Comparison of ENCODE assay signal across 16 cellular contexts in the genomic region with DNA sequence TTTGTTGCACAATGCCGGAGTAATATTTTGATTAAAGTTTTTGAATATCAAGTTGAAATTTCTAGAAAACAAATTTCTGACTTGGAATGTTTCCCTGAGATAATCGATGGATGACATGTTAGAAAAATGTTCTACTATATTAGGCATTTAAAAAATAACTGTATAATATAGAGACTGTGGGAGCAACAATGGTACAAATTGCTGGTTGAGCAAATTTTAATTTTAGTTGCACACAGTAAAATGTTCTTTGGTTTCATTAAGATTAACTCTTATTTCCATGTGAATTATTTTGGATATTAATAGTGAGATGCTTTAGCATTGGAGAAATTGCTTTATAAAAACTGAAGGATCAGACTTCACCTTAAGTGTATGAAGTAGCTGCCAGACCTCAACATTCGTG. TPM values are rescaled to one million over a fixed set of nuclear protein-coding genes. Genes with fewer than 3 reads are reported as not detected.
DNase-seq lines count a peak whose midpoint lies in the region; ATAC-seq, FAIRE-seq and TF ChIP-seq lines count a peak whose summit lies in the region.
"Had no signal": no experiment of that assay in that cellular context is flagged by ENCODE, and none has a peak within 500 bp of the region (broad histone marks: within the 10 kb centered on the region; RNA-seq: fewer than 3 reads in every experiment).

No MANE protein-coding gene starts in this region.

- CTCF ChIA-PET in HepG2 (lab: Yijun Ruan, JAX; ENCODE audit: low intra/inter-chr PET ratio, low total read pairs) = no interaction called here
- CTCF ChIA-PET in GM12878 (lab: Yijun Ruan, JAX) = interaction anchor here (0.7 to 2.9 kb wide), 10 partner anchors 8 to 96 kb away, joined by 3 to 10 read pairs (median 4); no protein-coding TSS in a partner anchor

- TF ChIP-seq RAD21 in HepG2 (CRISPR knock-in tag; IDR thresholded peaks at IDR 0.05) (no peak), GM12878 (IDR thresholded peaks at IDR 0.05; ENCODE audit: insufficient read depth, low read depth, low read length) (no peak)

- no TSS peak for BruUV-seq in HepG2 (replicated peaks; lab: Mats Ljungman, UMichigan)
- no TSS peak for BruUV-seq in GM12878 (replicated peaks; lab: Mats Ljungman, UMichigan)

- H3K9ac ChIP-seq in HepG2 (ENCODE audit: insufficient read depth, low read depth, low read length) = peak overlapping the region; percentile 1; the same call in 1 of the 2 replicates
- H3K9ac ChIP-seq in Loucy (ENCODE audit: low read depth, low read length, poor library complexity, severe bottlenecking) = no peak overlapping the region
- H3K9ac ChIP-seq in GM12878 (ENCODE audit: control insufficient read depth, insufficient read depth, low read length) = no peak overlapping the region
- H3K9ac ChIP-seq: BLaER1, SK-N-SH had no signal

- H3K4me1 ChIP-seq in HepG2 (ENCODE audit: insufficient read depth, low read length) (peaks cover 97% of the 10 kb centered on the region), right lobe of liver (peaks cover 0 to 64% (median 21%) of the 10 kb centered on the region in 4 donors), Loucy (ENCODE audit: insufficient read depth, low read length, poor library complexity, severe bottlenecking) (peaks cover 64% of the 10 kb centered on the region), GM12878 (ENCODE audit: control insufficient read depth, insufficient read depth, low read length) (peaks cover 45% of the 10 kb centered on the region)

- H3K27me3 ChIP-seq in HepG2 (ENCODE audit: control insufficient read depth in 1 of 2, insufficient read depth in 2 of 2, low read length in 2 of 2) = no peaks in the 10 kb centered on the region
- H3K27me3 ChIP-seq in right lobe of liver = no peaks in the 10 kb centered on the region
- H3K27me3 ChIP-seq in Loucy (ENCODE audit: insufficient read depth, low read length, poor library complexity, severe bottlenecking) = no peaks in the 10 kb centered on the region
- no peaks in the 10 kb centered on the region for H3K27me3 ChIP-seq in GM12878 (replicated peaks in 1 of 2; ENCODE audit: control insufficient read depth in 2 of 2, insufficient read depth in 2 of 2, low read length in 1 of 2)
- H3K27me3 ChIP-seq: BLaER1 had no signal

- no peak for TF ChIP-seq EP300 in HepG2 (IDR thresholded peaks at IDR 0.05; ENCODE audit: low read depth in 2 of 2, low read length in 2 of 2)
- TF ChIP-seq EP300 in HepG2 (CRISPR knock-in tag; IDR thresholded peaks at IDR 0.05; ENCODE audit: borderline replicate concordance) = no peak
- no peak for TF ChIP-seq EP300 in GM12878 (IDR thresholded peaks at IDR 0.05; ENCODE audit: borderline replicate concordance in 1 of 2, control insufficient read depth in 1 of 2, low read depth in 2 of 2, low read length in 2 of 2)

- H3K9me3 ChIP-seq in HepG2 (ENCODE audit: low read length) (no peaks in the 10 kb centered on the region), right lobe of liver (no peaks in the 10 kb centered on the region), Loucy (ENCODE audit: insufficient read depth, low read depth, low read length) (no peaks in the 10 kb centered on the region), GM12878 (replicated peaks; ENCODE audit: control insufficient read depth, insufficient read depth, low read length) (no peaks in the 10 kb centered on the region)
- H3K9me3 ChIP-seq: BLaER1, SK-N-SH had no signal

- in situ Hi-C loops in HepG2 (cut with HindIII; ENCODE audit: extremely low pct_ligation_motif_present, low pct_unique_long_range_greater_than_20kb) = no loop called here
- in situ Hi-C loops in GM12878 (cut with MboI) = no loop called here

- DNase-seq in HepG2 (ENCODE audit: low spot score) (no peak), right lobe of liver (no peak), GM12878 (ENCODE audit: low read depth, low spot score) (no peak), NCI-H526 treated with DMSO at 0.1 percent for 48 hours (lab: John Stamatoyannopoulos, UW) (no peak)
- no peak for DNase-seq in activated CD4-positive, alpha-beta T cell treated with anti-CD3 and anti-CD28 coated beads, Interleukin-2, amount 50 U/mL, for 48 hours
- DNase-seq: DMS 273 treated with DMSO at 0.1 percent for 48 hours, DND-41, H7, NCI-H1694 treated with DMSO at 0.1 percent for 48 hours, NCI-H748 treated with DMSO at 0.1 percent for 48 hours, RPMI8226, SHP77 treated with DMSO at 0.1 percent for 48 hours, SK-N-SH had no signal

- no peak for FAIRE-seq in HepG2 (lab: Jason Lieb, UNC)
- no peak for FAIRE-seq in GM12878 (lab: Jason Lieb, UNC)

- no peak for TF ChIP-seq CTCF in HepG2 (CRISPR knock-in tag; IDR thresholded peaks at IDR 0.05)
- no peak for TF ChIP-seq CTCF in right lobe of liver (IDR thresholded peaks at IDR 0.05)
- TF ChIP-seq CTCF in Loucy (conservative IDR thresholded peaks at IDR 0.05; ENCODE audit: low read length) = no peak
- no peak for TF ChIP-seq CTCF in GM12878 (IDR thresholded peaks at IDR 0.05 in 2 of 3, conservative IDR thresholded peaks at IDR 0.05 in 1 of 3; ENCODE audit: control insufficient read depth in 2 of 3, extremely low read depth in 1 of 3, insufficient read depth in 1 of 3, low read depth in 3 of 3, low read length in 3 of 3)

- H4K20me1 ChIP-seq in HepG2 (ENCODE audit: insufficient read depth, low read length) (peaks cover 29% of the 10 kb centered on the region), Loucy (ENCODE audit: insufficient read depth, low read length, poor library complexity, severe bottlenecking) (peaks cover 99% of the 10 kb centered on the region), GM12878 (ENCODE audit: control insufficient read depth, insufficient read depth) (no peaks in the 10 kb centered on the region; the same call in 1 of the 2 replicates)

- H3K79me2 ChIP-seq in HepG2 (ENCODE audit: insufficient read depth, low read length) = peaks cover 100% of the 10 kb centered on the region
- H3K79me2 ChIP-seq in Loucy (ENCODE audit: insufficient read depth, low read length) = peaks cover 100% of the 10 kb centered on the region
- H3K79me2 ChIP-seq in GM12878 (ENCODE audit: control insufficient read depth, insufficient read depth, low read length) = peaks cover 99% of the 10 kb centered on the region

- H3K4me3 ChIP-seq in HepG2 (replicated peaks in 1 of 3; ENCODE audit: insufficient read depth in 1 of 3, low read depth in 2 of 3, low read length in 3 of 3) (peak overlapping the region in 1 of 3 experiments; percentile 29; a peak in 1 of 6 replicates), right lobe of liver (no peak overlapping the region), Loucy (ENCODE audit: low read length, poor library complexity, severe bottlenecking) (no peak overlapping the region), GM12878 (no peak overlapping the region)
- H3K4me3 ChIP-seq: BLaER1 had no signal

- peak overlapping the region; percentile 41; the same call in 1 of the 2 replicates for H3K4me2 ChIP-seq in HepG2 (ENCODE audit: low read depth, low read length)
- peak overlapping the region; percentile 39 for H3K4me2 ChIP-seq in Loucy (ENCODE audit: low read depth, low read length, poor library complexity, severe bottlenecking)
- H3K4me2 ChIP-seq in GM12878 (ENCODE audit: control insufficient read depth, insufficient read depth) = no peak overlapping the region
- H3K4me2 ChIP-seq: SK-N-SH had no signal

- H2AFZ ChIP-seq in HepG2 (ENCODE audit: low read length) = no peak overlapping the region
- H2AFZ ChIP-seq in Loucy (ENCODE audit: low read length) = no peak overlapping the region
- no peak overlapping the region for H2AFZ ChIP-seq in GM12878 (ENCODE audit: control insufficient read depth, low read depth, low read length)

- SMC1A ChIA-PET in GM12878 (lab: Charles Lee; ENCODE audit: uncharacterized antibody, unreplicated experiment) = interaction anchor here (0.7 to 6.5 kb wide), 12 partner anchors 8 to 352 kb away, joined by 3 to 130 read pairs (median 4); no protein-coding TSS in a partner anchor

- RAD21 ChIA-PET in GM12878 (lab: Charles Lee; ENCODE audit: unreplicated experiment) = interaction anchor here (1.1 to 5.3 kb wide), 15 partner anchors 9 to 85 kb away, joined by 3 to 28 read pairs (median 6); a partner anchor contains a TSS

- peak overlapping the region; percentile 56 for H3K27ac ChIP-seq in HepG2 (ENCODE audit: extremely low read length, insufficient read depth, low read length)
- no peak overlapping the region for H3K27ac ChIP-seq in right lobe of liver
- no peak overlapping the region for H3K27ac ChIP-seq in GM12878 (ENCODE audit: control insufficient read depth, insufficient read depth)
- H3K27ac ChIP-seq: BLaER1 had no signal

- WGBS in HepG2 (ENCODE audit: low lambda C conversion rate) = 91% methylated on average over 3 of the region's 3 CpGs
- WGBS in right lobe of liver (ENCODE audit: insufficient coverage, low coverage, low lambda C conversion rate, missing lambda C conversion rate) = 65% methylated on average over 3 of the region's 3 CpGs
- WGBS in GM12878 (ENCODE audit: insufficient coverage, insufficient replicate concordance, low lambda C conversion rate, missing lambda C conversion rate) = 94% methylated on average over 3 of the region's 3 CpGs

- H3K36me3 ChIP-seq in HepG2 (replicated peaks in 1 of 2; ENCODE audit: control insufficient read depth in 1 of 2, insufficient read depth in 2 of 2, low read length in 2 of 2) (no peaks in the 10 kb centered on the region), right lobe of liver (no peaks in the 10 kb centered on the region), Loucy (ENCODE audit: insufficient read depth, low read length) (no peaks in the 10 kb centered on the region), GM12878 (ENCODE audit: control insufficient read depth in 2 of 2, insufficient read depth in 2 of 2, low read length in 1 of 2) (no peaks in the 10 kb centered on the region)
- H3K36me3 ChIP-seq: BLaER1 had no signal

- POLR2A ChIA-PET in HepG2 (lab: Yijun Ruan, JAX) (interaction anchor here (2.0 kb wide), 1 partner anchor 9 kb away, joined by 13 read pairs; a partner anchor contains a TSS), GM12878 (lab: Charles Lee) (interaction anchor here (0.6 to 2.8 kb wide), 7 partner anchors 8 to 43 kb away, joined by 3 to 14 read pairs (median 5); no protein-coding TSS in a partner anchor)

- peaks cover 5% of the 10 kb centered on the region; the same call in 1 of the 2 replicates for H3F3A ChIP-seq in Loucy (ENCODE audit: low read depth)

- intact Hi-C loops in HepG2 (cut with micrococcal nuclease; ENCODE audit: unreplicated experiment) (loop anchor here (1.0 kb wide), 1 partner anchor 7 kb away; no protein-coding TSS in a partner anchor), right lobe of liver (cut with DNase I) (loop anchor here in 1 of 2 donors (10.0 kb wide), 1 partner anchor 51 kb away; no protein-coding TSS in a partner anchor), GM12878 (cut with micrococcal nuclease; ENCODE audit: unreplicated experiment) (loop anchor here (10.0 kb wide), 1 partner anchor 81 kb away; a partner anchor contains a TSS)

- H3K9me2 ChIP-seq in Loucy (replicated peaks; ENCODE audit: low read depth, low read length) = no peaks in the 10 kb centered on the region
- H3K9me2 ChIP-seq: SK-N-SH had no signal

- no peak for TF ChIP-seq POLR2A in HepG2 (IDR thresholded peaks at IDR 0.05; ENCODE audit: insufficient read depth in 1 of 2, low read depth in 2 of 2, low read length in 2 of 2)
- TF ChIP-seq POLR2A in right lobe of liver (IDR thresholded peaks at IDR 0.05) = no peak
- TF ChIP-seq POLR2A in GM12878 (IDR thresholded peaks at IDR 0.05; ENCODE audit: low read depth, low read length) = no peak

- ATAC-seq in HepG2 (no peak), right lobe of liver (no peak), GM12878 (no peak), HG02588 (IDR thresholded peaks at IDR 0.05; ENCODE audit: unreplicated experiment) (no peak)

RNA-seq across cellular contexts. Expression of a gene that starts 9.3 kb away (rescaled TPM):
- total RNA-seq in HepG2 (2016; rRNA removed; fragmentation: Illumina TruSeq; extraction: Trizol) = 55.9 and 61.2 TPM in 2 replicates
- 201 and 217 TPM in 2 replicates for total RNA-seq in HepG2 (2016; cell fraction: cytosol; rRNA removed; fragmentation: Illumina TruSeq; extraction: Trizol; ENCODE audit: low read depth)
- total RNA-seq in HepG2 (2016; cell fraction: insoluble cytoplasmic fraction; rRNA removed; fragmentation: Illumina TruSeq; extraction: Trizol) = 52.9 and 64.6 TPM in 2 replicates
- total RNA-seq in HepG2 (2016; cell fraction: membrane; rRNA removed; fragmentation: Illumina TruSeq; extraction: Trizol) = 111 and 117 TPM in 2 replicates
- total RNA-seq in HepG2 (2016; cell fraction: nucleus; rRNA removed; fragmentation: Illumina TruSeq; extraction: Trizol) = 87.7 and 94.7 TPM in 2 replicates
- 14.3 and 16.0 TPM in 2 replicates for polyA plus RNA-seq in HepG2 (2011; rRNA removed)
- 10.3 and 13.3 TPM in 2 replicates for polyA plus RNA-seq in HepG2 (2011; cell fraction: cytosol; rRNA removed)
- polyA plus RNA-seq in HepG2 (2011; cell fraction: nucleus; rRNA removed) = 39.8 and 44.5 TPM in 2 replicates
- 36.2 and 40.8 TPM in 2 replicates for polyA plus RNA-seq in HepG2 (2012)
- 10.3 and 13.7 TPM in 2 replicates for polyA plus RNA-seq in HepG2 (2016; cell fraction: cytosol; fragmentation: Illumina TruSeq; extraction: Trizol; ENCODE audit: low read depth)
- 42.1 and 42.7 TPM in 2 replicates for polyA plus RNA-seq in HepG2 (2016; cell fraction: insoluble cytoplasmic fraction; fragmentation: Illumina TruSeq; extraction: Trizol; ENCODE audit: low read depth)
- polyA plus RNA-seq in HepG2 (2016; cell fraction: membrane; fragmentation: Illumina TruSeq; extraction: Trizol; ENCODE audit: low read depth) = 25.5 and 25.9 TPM in 2 replicates
- 86.8 and 90.5 TPM in 2 replicates for polyA plus RNA-seq in HepG2 (2016; cell fraction: nucleus; fragmentation: Illumina TruSeq; extraction: Trizol; ENCODE audit: insufficient read depth, low read depth)
- polyA minus RNA-seq in HepG2 (2011; rRNA and poly(A)+ RNA removed; ENCODE audit: low replicate concordance) = 30.9 and 34.8 TPM in 2 replicates
- polyA minus RNA-seq in HepG2 (2011; cell fraction: cytosol; rRNA and poly(A)+ RNA removed) = 30.4 and 30.9 TPM in 2 replicates
- 88.7 and 110 TPM in 2 replicates for polyA minus RNA-seq in HepG2 (2011; cell fraction: nucleus; rRNA and poly(A)+ RNA removed)
- total RNA-seq in right lobe of liver = 10 to 100 TPM; 21.9 to 33.8 (median 24.8) TPM
- total RNA-seq in GM12878 (2013; cell fraction: nucleolus; rRNA removed) = 459 and 461 TPM in 2 replicates
- 47.1 and 49.8 TPM in 2 replicates for total RNA-seq in GM12878 (2014; rRNA removed)
- 58.8 and 61.3 TPM in 2 replicates for total RNA-seq in GM12878 (2014; rRNA removed; fragmentation: Illumina TruSeq; extraction: Trizol)
- total RNA-seq in GM12878 (2021) = 64.5 and 65.1 TPM in 2 replicates
- polyA plus RNA-seq in GM12878 (2011; ENCODE audit: low read depth) = 32.8 TPM
- 50.3 and 54.0 TPM in 2 replicates for polyA plus RNA-seq in GM12878 (2011; rRNA removed)
- polyA plus RNA-seq in GM12878 (2011; cell fraction: cytosol; rRNA removed) = 27.3 and 47.7 TPM in 2 replicates
- polyA plus RNA-seq in GM12878 (2011; cell fraction: nucleus; rRNA removed) = 143 and 189 TPM in 2 replicates
- 38.6 and 46.2 TPM in 2 replicates for polyA plus RNA-seq in GM12878 (2012)
- polyA plus RNA-seq in GM12878 (2014; fragmentation: Illumina TruSeq; extraction: Trizol) = 52.6 and 58.7 TPM in 2 replicates
- polyA plus RNA-seq in GM12878 (2014; fragmentation: Nextera tagmentation; extraction: Ambion mirVana) = 10 to 100 TPM; 23.8 to 45.7 TPM
- polyA plus RNA-seq in GM12878 (2014; rRNA removed) = 30.1 and 31.9 TPM in 2 replicates
- 10 to 100 TPM; 48.0 to 54.0 TPM for polyA plus RNA-seq in GM12878 (2016; fragmentation: Nextera tagmentation; extraction: Ambion mirVana)
- 82.4 and 103 TPM in 2 replicates for polyA minus RNA-seq in GM12878 (2011; rRNA and poly(A)+ RNA removed)
- polyA minus RNA-seq in GM12878 (2011; cell fraction: cytosol; rRNA and poly(A)+ RNA removed) = 22.2 and 35.9 TPM in 2 replicates
- polyA minus RNA-seq in GM12878 (2011; cell fraction: nucleus; rRNA and poly(A)+ RNA removed) = 103 and 169 TPM in 2 replicates
